ENCODE assay signal across 9 cellular contexts in genomic region chr1:68131261-68131660, GRCh38.
"Had no signal": no experiment of that assay in that cellular context is flagged by ENCODE, and none has a peak within 500 bp of the region (broad histone marks: within the 10 kb centered on the region; RNA-seq: fewer than 3 reads in every experiment).

No MANE protein-coding gene starts in this region.

- ATAC-seq: HCT116, HepG2 had no signal

- H3K27ac ChIP-seq: GM23248, HL-60 had no signal

- H3K4me3 ChIP-seq: GM23248, HAP-1 had no signal

- H3K9ac ChIP-seq: GM23248 had no signal

- DNase-seq: GM23248, GOT3, H7, HFFc6, KBM-7 had no signal

- H3K9me3 ChIP-seq: HAP-1 had no signal
